ENCODE assay signal across 27 cellular contexts in genomic region chr4:156053174-156053573, GRCh38.
"Had no signal": no experiment of that assay in that cellular context is flagged by ENCODE, and none has a peak within 500 bp of the region (broad histone marks: within the 10 kb centered on the region; RNA-seq: fewer than 3 reads in every experiment).

No MANE protein-coding gene starts in this region.

- DNase-seq: activated CD4-positive, alpha-beta T cell treated with anti-CD3 and anti-CD28 coated beads for 36 hours; activated CD4-positive, alpha-beta T cell treated with anti-CD3 and anti-CD28 coated beads, Interleukin-2, amount 50 U/mL, for 1 hour; activated CD8-positive, alpha-beta memory T cell treated with anti-CD3 and anti-CD28 coated beads, Interleukin-2, amount 50 U/mL, for 4 hours; activated CD8-positive, alpha-beta T cell treated with anti-CD3 and anti-CD28 coated beads for 36 hours; activated gamma-delta T cell treated with Interleukin-2 at 50 U/mL for 16 hours; activated naive CD4-positive, alpha-beta T cell treated with anti-CD3 and anti-CD28 coated beads, Interleukin-2, amount 50 U/mL, for 16 hours; activated naive CD8-positive, alpha-beta T cell treated with anti-CD3 and anti-CD28 coated beads, Interleukin-2, amount 10 ng/mL, durations not matched to agents 7 days and 5 days; activated T-cell treated with anti-CD3 and anti-CD28 coated beads, Interleukin-2, amount 50 U/mL, for 72 hours; adrenal gland; anterior cingulate cortex; central memory CD4-positive, alpha-beta T cell; KG1; MG63; NCI-H1105; NCI-H1436; NCI-H1694 treated with DMSO at 0.1 percent for 48 hours; NCI-H2029 treated with DMSO at 0.1 percent for 48 hours; NCI-H446; NCI-H524 treated with DMSO at 0.1 percent for 48 hours; NCI-H748 treated with DMSO at 0.1 percent for 48 hours; Right ventricle myocardium superior; SJCRH30; SK-N-SH; T-helper 1 cell had no signal

- H3K4me3 Mint-ChIP-seq: activated CD4-positive, alpha-beta T cell treated with anti-CD3 and anti-CD28 coated beads for 36 hours; activated CD8-positive, alpha-beta T cell treated with anti-CD3 and anti-CD28 coated beads for 36 hours; activated naive CD8-positive, alpha-beta T cell treated with anti-CD3 and anti-CD28 coated beads, Interleukin-2, amount 10 ng/mL, durations not matched to agents 7 days and 5 days; activated T-cell treated with anti-CD3 and anti-CD28 coated beads, Interleukin-2, amount 50 U/mL, for 72 hours; IgD-negative memory B cell had no signal

- H3K4me1 Mint-ChIP-seq: activated CD4-positive, alpha-beta T cell treated with anti-CD3 and anti-CD28 coated beads for 36 hours; activated naive CD8-positive, alpha-beta T cell treated with anti-CD3 and anti-CD28 coated beads, Interleukin-2, amount 10 ng/mL, durations not matched to agents 7 days and 5 days; IgD-negative memory B cell had no signal

- H3K27me3 Mint-ChIP-seq: activated CD4-positive, alpha-beta T cell treated with anti-CD3 and anti-CD28 coated beads for 36 hours; activated CD8-positive, alpha-beta T cell treated with anti-CD3 and anti-CD28 coated beads for 36 hours; activated naive CD8-positive, alpha-beta T cell treated with anti-CD3 and anti-CD28 coated beads, Interleukin-2, amount 10 ng/mL, durations not matched to agents 7 days and 5 days; IgD-negative memory B cell had no signal

- H3K9me2 ChIP-seq: SK-N-SH had no signal

- H3K27me3 ChIP-seq: adrenal gland, MG63, SJCRH30 had no signal

- H3K4me2 ChIP-seq: SK-N-SH had no signal

- H3K27ac Mint-ChIP-seq: activated CD4-positive, alpha-beta T cell treated with anti-CD3 and anti-CD28 coated beads for 36 hours; activated CD8-positive, alpha-beta T cell treated with anti-CD3 and anti-CD28 coated beads for 36 hours; activated naive CD8-positive, alpha-beta T cell treated with anti-CD3 and anti-CD28 coated beads, Interleukin-2, amount 10 ng/mL, durations not matched to agents 7 days and 5 days; activated T-cell treated with anti-CD3 and anti-CD28 coated beads, Interleukin-2, amount 50 U/mL, for 72 hours; activated T-helper 2 cell treated with anti-CD3 and anti-CD28 coated beads, Interferon-gamma antibody, Interleukin-2, Interleukin-4, amounts not matched to agents 10 μg/mL and 5 μg/mL and 100 μg/mL, durations not matched to agents 14 hours and 24 hours and 36 hours; IgD-negative memory B cell had no signal

- H3K27ac ChIP-seq: adrenal gland, SJCRH30, VCaP had no signal

- H3K4me1 ChIP-seq: adrenal gland, SJCRH30 had no signal

- H3K36me3 Mint-ChIP-seq: activated naive CD8-positive, alpha-beta T cell treated with anti-CD3 and anti-CD28 coated beads, Interleukin-2, amount 10 ng/mL, durations not matched to agents 7 days and 5 days; IgD-negative memory B cell had no signal

- H3K9me3 ChIP-seq: adrenal gland, MG63, SJCRH30, SK-N-SH had no signal

- ATAC-seq: activated CD4-positive, alpha-beta T cell treated with anti-CD3 and anti-CD28 coated beads for 36 hours; activated CD8-positive, alpha-beta T cell treated with anti-CD3 and anti-CD28 coated beads for 36 hours; activated T-cell treated with anti-CD3 and anti-CD28 coated beads, Interleukin-2, amount 50 U/mL, for 72 hours had no signal

- H3K9ac ChIP-seq: SK-N-SH had no signal

- H3K36me3 ChIP-seq: adrenal gland, MG63, SJCRH30 had no signal

- H3K4me3 ChIP-seq: adrenal gland, MG63, SJCRH30 had no signal

- H3K9me3 Mint-ChIP-seq: activated CD8-positive, alpha-beta T cell treated with anti-CD3 and anti-CD28 coated beads for 36 hours; activated naive CD8-positive, alpha-beta T cell treated with anti-CD3 and anti-CD28 coated beads, Interleukin-2, amount 10 ng/mL, durations not matched to agents 7 days and 5 days; activated T-cell treated with anti-CD3 and anti-CD28 coated beads, Interleukin-2, amount 50 U/mL, for 72 hours; activated T-helper 2 cell treated with anti-CD3 and anti-CD28 coated beads, Interferon-gamma antibody, Interleukin-2, Interleukin-4, amounts not matched to agents 10 μg/mL and 5 μg/mL and 100 μg/mL, durations not matched to agents 14 hours and 24 hours and 36 hours; IgD-negative memory B cell had no signal
